In the genomic region with DNA sequence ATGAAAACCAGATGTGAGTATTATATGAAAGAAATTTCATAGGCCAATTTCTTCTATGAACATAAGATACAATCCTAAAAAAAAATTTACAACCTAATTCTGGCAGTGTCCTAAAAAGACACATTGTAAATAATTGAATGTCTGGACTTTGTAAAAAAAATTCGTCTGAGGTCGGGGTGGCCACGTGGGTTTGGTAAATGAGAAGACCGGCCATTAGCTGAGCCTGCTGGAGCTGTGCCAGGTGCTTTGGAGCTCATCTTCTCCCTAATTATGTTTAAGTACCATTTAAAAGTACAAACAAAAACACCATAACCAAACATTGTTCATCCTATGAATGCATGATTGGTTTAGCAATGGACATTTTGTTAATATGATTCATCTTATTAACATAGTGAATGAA, we compare ENCODE assay signal across 1 cellular context.
A peak's percentile ranks its signal among the peaks of the same experiment; 100 is the strongest.
TF ChIP-seq lines count a peak whose summit lies in the region.

No MANE protein-coding gene starts in this region.

TF ChIP-seq in HEK293, 187 proteins besides CTCF, POLR2A, EP300 and RAD21 (continued from another document):
- TF ChIP-seq, protein P1, sequence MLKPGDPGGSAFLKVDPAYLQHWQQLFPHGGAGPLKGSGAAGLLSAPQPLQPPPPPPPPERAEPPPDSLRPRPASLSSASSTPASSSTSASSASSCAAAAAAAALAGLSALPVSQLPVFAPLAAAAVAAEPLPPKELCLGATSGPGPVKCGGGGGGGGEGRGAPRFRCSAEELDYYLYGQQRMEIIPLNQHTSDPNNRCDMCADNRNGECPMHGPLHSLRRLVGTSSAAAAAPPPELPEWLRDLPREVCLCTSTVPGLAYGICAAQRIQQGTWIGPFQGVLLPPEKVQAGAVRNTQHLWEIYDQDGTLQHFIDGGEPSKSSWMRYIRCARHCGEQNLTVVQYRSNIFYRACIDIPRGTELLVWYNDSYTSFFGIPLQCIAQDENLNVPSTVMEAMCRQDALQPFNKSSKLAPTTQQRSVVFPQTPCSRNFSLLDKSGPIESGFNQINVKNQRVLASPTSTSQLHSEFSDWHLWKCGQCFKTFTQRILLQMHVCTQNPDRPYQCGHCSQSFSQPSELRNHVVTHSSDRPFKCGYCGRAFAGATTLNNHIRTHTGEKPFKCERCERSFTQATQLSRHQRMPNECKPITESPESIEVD (tag by site-specific recombination; IDR thresholded peaks at IDR 0.05), result peak; percentile 28; the same call in 1 of the 2 replicates
- TF ChIP-seq ZNF654 (tag by site-specific recombination; IDR thresholded peaks at IDR 0.05; ENCODE audit: low read depth) (no peak), IKZF3 (tag by site-specific recombination; IDR thresholded peaks at IDR 0.05) (no peak), ZNF214 (tag by site-specific recombination; IDR thresholded peaks at IDR 0.05; ENCODE audit: borderline replicate concordance) (no peak), ZNF555 (tag by site-specific recombination; conservative IDR thresholded peaks at IDR 0.05) (no peak), ZNF10 (tag by site-specific recombination; IDR thresholded peaks at IDR 0.05) (no peak), ZNF426 (tag by site-specific recombination; IDR thresholded peaks at IDR 0.05) (no peak), ZNF155 (tag by site-specific recombination; IDR thresholded peaks at IDR 0.05) (no peak), OVOL3 (tag by site-specific recombination; IDR thresholded peaks at IDR 0.05) (no peak), SCRT1 (tag by site-specific recombination; IDR thresholded peaks at IDR 0.05; ENCODE audit: borderline replicate concordance) (no peak), MZF1 (tag by site-specific recombination; IDR thresholded peaks at IDR 0.05; ENCODE audit: borderline replicate concordance) (no peak), ZNF366 (tag by site-specific recombination; conservative IDR thresholded peaks at IDR 0.05) (no peak), FEZF1 (tag by site-specific recombination; IDR thresholded peaks at IDR 0.05) (0 out of 2 replicates have a peak, but pooled peaks have one; percentile 19), HOXD13 (CRISPR knock-in tag; IDR thresholded peaks at IDR 0.05; ENCODE audit: borderline replicate concordance) (no peak), ZNF112 (tag by site-specific recombination; IDR thresholded peaks at IDR 0.05) (no peak), WT1 (tag by site-specific recombination; IDR thresholded peaks at IDR 0.05) (peak; percentile 20; the same call in 1 of the 2 replicates), SP7 (tag by site-specific recombination; IDR thresholded peaks at IDR 0.05) (peak; percentile 43; the same call in 1 of the 2 replicates), ZNF707 (tag by site-specific recombination; IDR thresholded peaks at IDR 0.05) (no peak), YY2 (tag by site-specific recombination; IDR thresholded peaks at IDR 0.05) (no peak), SP3 (tag by site-specific recombination; IDR thresholded peaks at IDR 0.05) (no peak), ZEB2 (tag by site-specific recombination; IDR thresholded peaks at IDR 0.05) (0 out of 2 replicates have a peak, but pooled peaks have one; percentile 26), ZNF658 (tag by site-specific recombination; IDR thresholded peaks at IDR 0.05) (no peak), ZNF133 (tag by site-specific recombination; IDR thresholded peaks at IDR 0.05) (no peak), OSR2 (tag by site-specific recombination; IDR thresholded peaks at IDR 0.05) (no peak), ZFP37 (tag by site-specific recombination; IDR thresholded peaks at IDR 0.05) (no peak), ZNF544 (tag by site-specific recombination; IDR thresholded peaks at IDR 0.05) (no peak)
- TF ChIP-seq, protein P2, sequence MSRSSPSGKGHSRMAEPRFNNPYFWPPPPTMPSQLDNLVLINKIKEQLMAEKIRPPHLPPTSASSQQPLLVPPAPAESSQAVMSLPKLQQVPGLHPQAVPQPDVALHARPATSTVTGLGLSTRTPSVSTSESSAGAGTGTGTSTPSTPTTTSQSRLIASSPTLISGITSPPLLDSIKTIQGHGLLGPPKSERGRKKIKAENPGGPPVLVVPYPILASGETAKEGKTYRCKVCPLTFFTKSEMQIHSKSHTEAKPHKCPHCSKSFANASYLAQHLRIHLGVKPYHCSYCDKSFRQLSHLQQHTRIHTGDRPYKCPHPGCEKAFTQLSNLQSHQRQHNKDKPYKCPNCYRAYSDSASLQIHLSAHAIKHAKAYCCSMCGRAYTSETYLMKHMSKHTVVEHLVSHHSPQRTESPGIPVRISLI (tag by site-specific recombination; IDR thresholded peaks at IDR 0.05), result no peak
- TF ChIP-seq, protein P3, sequence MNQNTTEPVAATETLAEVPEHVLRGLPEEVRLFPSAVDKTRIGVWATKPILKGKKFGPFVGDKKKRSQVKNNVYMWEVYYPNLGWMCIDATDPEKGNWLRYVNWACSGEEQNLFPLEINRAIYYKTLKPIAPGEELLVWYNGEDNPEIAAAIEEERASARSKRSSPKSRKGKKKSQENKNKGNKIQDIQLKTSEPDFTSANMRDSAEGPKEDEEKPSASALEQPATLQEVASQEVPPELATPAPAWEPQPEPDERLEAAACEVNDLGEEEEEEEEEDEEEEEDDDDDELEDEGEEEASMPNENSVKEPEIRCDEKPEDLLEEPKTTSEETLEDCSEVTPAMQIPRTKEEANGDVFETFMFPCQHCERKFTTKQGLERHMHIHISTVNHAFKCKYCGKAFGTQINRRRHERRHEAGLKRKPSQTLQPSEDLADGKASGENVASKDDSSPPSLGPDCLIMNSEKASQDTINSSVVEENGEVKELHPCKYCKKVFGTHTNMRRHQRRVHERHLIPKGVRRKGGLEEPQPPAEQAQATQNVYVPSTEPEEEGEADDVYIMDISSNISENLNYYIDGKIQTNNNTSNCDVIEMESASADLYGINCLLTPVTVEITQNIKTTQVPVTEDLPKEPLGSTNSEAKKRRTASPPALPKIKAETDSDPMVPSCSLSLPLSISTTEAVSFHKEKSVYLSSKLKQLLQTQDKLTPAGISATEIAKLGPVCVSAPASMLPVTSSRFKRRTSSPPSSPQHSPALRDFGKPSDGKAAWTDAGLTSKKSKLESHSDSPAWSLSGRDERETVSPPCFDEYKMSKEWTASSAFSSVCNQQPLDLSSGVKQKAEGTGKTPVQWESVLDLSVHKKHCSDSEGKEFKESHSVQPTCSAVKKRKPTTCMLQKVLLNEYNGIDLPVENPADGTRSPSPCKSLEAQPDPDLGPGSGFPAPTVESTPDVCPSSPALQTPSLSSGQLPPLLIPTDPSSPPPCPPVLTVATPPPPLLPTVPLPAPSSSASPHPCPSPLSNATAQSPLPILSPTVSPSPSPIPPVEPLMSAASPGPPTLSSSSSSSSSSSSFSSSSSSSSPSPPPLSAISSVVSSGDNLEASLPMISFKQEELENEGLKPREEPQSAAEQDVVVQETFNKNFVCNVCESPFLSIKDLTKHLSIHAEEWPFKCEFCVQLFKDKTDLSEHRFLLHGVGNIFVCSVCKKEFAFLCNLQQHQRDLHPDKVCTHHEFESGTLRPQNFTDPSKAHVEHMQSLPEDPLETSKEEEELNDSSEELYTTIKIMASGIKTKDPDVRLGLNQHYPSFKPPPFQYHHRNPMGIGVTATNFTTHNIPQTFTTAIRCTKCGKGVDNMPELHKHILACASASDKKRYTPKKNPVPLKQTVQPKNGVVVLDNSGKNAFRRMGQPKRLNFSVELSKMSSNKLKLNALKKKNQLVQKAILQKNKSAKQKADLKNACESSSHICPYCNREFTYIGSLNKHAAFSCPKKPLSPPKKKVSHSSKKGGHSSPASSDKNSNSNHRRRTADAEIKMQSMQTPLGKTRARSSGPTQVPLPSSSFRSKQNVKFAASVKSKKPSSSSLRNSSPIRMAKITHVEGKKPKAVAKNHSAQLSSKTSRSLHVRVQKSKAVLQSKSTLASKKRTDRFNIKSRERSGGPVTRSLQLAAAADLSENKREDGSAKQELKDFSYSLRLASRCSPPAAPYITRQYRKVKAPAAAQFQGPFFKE (tag by site-specific recombination; IDR thresholded peaks at IDR 0.05; ENCODE audit: borderline replicate concordance), result no peak
- TF ChIP-seq, protein P4, sequence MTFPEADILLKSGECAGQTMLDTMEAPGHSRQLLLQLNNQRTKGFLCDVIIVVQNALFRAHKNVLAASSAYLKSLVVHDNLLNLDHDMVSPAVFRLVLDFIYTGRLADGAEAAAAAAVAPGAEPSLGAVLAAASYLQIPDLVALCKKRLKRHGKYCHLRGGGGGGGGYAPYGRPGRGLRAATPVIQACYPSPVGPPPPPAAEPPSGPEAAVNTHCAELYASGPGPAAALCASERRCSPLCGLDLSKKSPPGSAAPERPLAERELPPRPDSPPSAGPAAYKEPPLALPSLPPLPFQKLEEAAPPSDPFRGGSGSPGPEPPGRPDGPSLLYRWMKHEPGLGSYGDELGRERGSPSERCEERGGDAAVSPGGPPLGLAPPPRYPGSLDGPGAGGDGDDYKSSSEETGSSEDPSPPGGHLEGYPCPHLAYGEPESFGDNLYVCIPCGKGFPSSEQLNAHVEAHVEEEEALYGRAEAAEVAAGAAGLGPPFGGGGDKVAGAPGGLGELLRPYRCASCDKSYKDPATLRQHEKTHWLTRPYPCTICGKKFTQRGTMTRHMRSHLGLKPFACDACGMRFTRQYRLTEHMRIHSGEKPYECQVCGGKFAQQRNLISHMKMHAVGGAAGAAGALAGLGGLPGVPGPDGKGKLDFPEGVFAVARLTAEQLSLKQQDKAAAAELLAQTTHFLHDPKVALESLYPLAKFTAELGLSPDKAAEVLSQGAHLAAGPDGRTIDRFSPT (tag by site-specific recombination; IDR thresholded peaks at IDR 0.05), result no peak
- TF ChIP-seq, protein P5, sequence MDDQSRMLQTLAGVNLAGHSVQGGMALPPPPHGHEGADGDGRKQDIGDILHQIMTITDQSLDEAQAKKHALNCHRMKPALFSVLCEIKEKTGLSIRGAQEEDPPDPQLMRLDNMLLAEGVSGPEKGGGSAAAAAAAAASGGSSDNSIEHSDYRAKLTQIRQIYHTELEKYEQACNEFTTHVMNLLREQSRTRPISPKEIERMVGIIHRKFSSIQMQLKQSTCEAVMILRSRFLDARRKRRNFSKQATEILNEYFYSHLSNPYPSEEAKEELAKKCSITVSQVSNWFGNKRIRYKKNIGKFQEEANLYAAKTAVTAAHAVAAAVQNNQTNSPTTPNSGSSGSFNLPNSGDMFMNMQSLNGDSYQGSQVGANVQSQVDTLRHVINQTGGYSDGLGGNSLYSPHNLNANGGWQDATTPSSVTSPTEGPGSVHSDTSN (CRISPR knock-in tag; IDR thresholded peaks at IDR 0.05), result no peak
TF ChIP-seq in HEK293: peak in this region for 5.
